In genomic region chr15:36818260-36818659, GRCh38 we compare ENCODE assay signal across 22 cellular contexts.
DNase-seq lines count a peak whose midpoint lies in the region; ATAC-seq, FAIRE-seq and TF ChIP-seq lines count a peak whose summit lies in the region.
"Had no signal": no experiment of that assay in that cellular context is flagged by ENCODE, and none has a peak within 500 bp of the region (broad histone marks: within the 10 kb centered on the region; RNA-seq: fewer than 3 reads in every experiment).

No MANE protein-coding gene starts in this region.

- no peaks in the 10 kb centered on the region for H4K20me1 ChIP-seq in K562 (replicated peaks; ENCODE audit: control insufficient read depth, insufficient read depth, low read length)

- in situ Hi-C loops in K562 (cut with MboI): no loop called here

- peaks cover 8% of the 10 kb centered on the region for H3K36me3 Mint-ChIP-seq in mesothelial cell of epicardium
- H3K36me3 Mint-ChIP-seq: CD14-positive monocyte; CD8-positive, alpha-beta T cell had no signal

- WGBS in K562 (ENCODE audit: insufficient coverage, low coverage, missing lambda C conversion rate): 27% methylated on average over 18 of the region's 30 CpGs

- no peak overlapping the region for H3K4me3 Mint-ChIP-seq in mesothelial cell of epicardium
- H3K4me3 Mint-ChIP-seq: CD14-positive monocyte; CD8-positive, alpha-beta T cell; HFFc6 had no signal

- ATAC-seq in K562: peak; percentile 85
- ATAC-seq: CD8-positive, alpha-beta T cell had no signal

- no peaks in the 10 kb centered on the region for H3K9me3 ChIP-seq in K562 (replicated peaks; ENCODE audit: control insufficient read depth, insufficient read depth, low read depth, low read length)
- H3K9me3 ChIP-seq: HAP-1 had no signal

- peak overlapping the region; percentile 87 for H2AFZ ChIP-seq in K562 (ENCODE audit: low read depth, low read length)

- intact Hi-C loops in K562 (cut with micrococcal nuclease): no loop called here

- no peak for TF ChIP-seq EP300 in K562 (IDR thresholded peaks at IDR 0.05; ENCODE audit: low read length)

- H3K9me1 ChIP-seq in K562 (ENCODE audit: control insufficient read depth, insufficient read depth, low read length): no peaks in the 10 kb centered on the region

- peak; percentile 62 for FAIRE-seq in K562 (lab: Jason Lieb, UNC)
- FAIRE-seq: A204.1, D721Med, G401.6, GM12891, GM19239, H1 had no signal

- 0 out of 2 replicates have a peak, but pooled peaks have one; percentile 41 for TF ChIP-seq POLR2A in K562 (conservative IDR thresholded peaks at IDR 0.05)

- TF ChIP-seq RAD21 in K562 (CRISPR knock-in tag; conservative IDR thresholded peaks at IDR 0.05 in 1 of 2, IDR thresholded peaks at IDR 0.05 in 1 of 2): no peak

- H3K4me1 ChIP-seq in K562 (replicated peaks in 1 of 2; ENCODE audit: control insufficient read depth in 2 of 2, insufficient read depth in 2 of 2, low read length in 2 of 2): peaks cover 0 to 6% of the 10 kb centered on the region in 2 experiments; a peak in 1 of 5 replicates

- H3K79me2 ChIP-seq in K562 (ENCODE audit: control insufficient read depth, insufficient read depth, low read length): peaks cover 24% of the 10 kb centered on the region

- H3K27me3 Mint-ChIP-seq in mesothelial cell of epicardium (ENCODE audit: low read depth): no peaks in the 10 kb centered on the region

- CTCF ChIA-PET in K562 (lab: Yijun Ruan, JAX; ENCODE audit: low intra/inter-chr PET ratio): no interaction called here
- CTCF ChIA-PET in HEK293T (lab: Yijun Ruan, JAX): no interaction called here

- H3K9me3 Mint-ChIP-seq in mesothelial cell of epicardium: peaks cover 1% of the 10 kb centered on the region
- H3K9me3 Mint-ChIP-seq: HFFc6 had no signal

- peak overlapping the region; percentile 68 for H3K27ac ChIP-seq in K562 (ENCODE audit: extremely low read depth, low read depth, low read length)
- H3K27ac ChIP-seq: HL-60 had no signal

- TF ChIP-seq CTCF in K562 (IDR thresholded peaks at IDR 0.05 in 2 of 3, conservative IDR thresholded peaks at IDR 0.05 in 1 of 3; ENCODE audit: insufficient read depth in 2 of 3, low read depth in 1 of 3, low read length in 3 of 3) (no peak), mesothelial cell of epicardium (IDR thresholded peaks at IDR 0.05; ENCODE audit: unreplicated experiment) (no peak)

- DNase-seq in NCI-H510A (lab: John Stamatoyannopoulos, UW) (peak; percentile 69), K562 (ENCODE audit: extremely low read depth in 1 of 4, low spot score in 3 of 4) (peak; percentile 20 to 69 (median 29)), mesothelial cell of epicardium (ENCODE audit: low spot score in 2 of 2, unreplicated experiment in 2 of 2) (no peak), HEK293T (ENCODE audit: extremely low spot score) (no peak), NCI-H2196 (lab: John Stamatoyannopoulos, UW; ENCODE audit: unreplicated experiment) (no peak), islet precursor cell (no peak)
- no peak for DNase-seq in activated naive CD4-positive, alpha-beta T cell treated with anti-CD3 and anti-CD28 coated beads, Interleukin-2, amount 50 U/mL, for 16 hours
- DNase-seq: CD8-positive, alpha-beta T cell; COR-L47; DMS153; DMS79 treated with DMSO at 0.1 percent for 48 hours; EL; HFFc6 had no signal

- peak overlapping the region; percentile 75 to 90 for H3K9ac ChIP-seq in K562 (ENCODE audit: insufficient read depth in 1 of 2, low read depth in 2 of 2, low read length in 2 of 2)

- H3K27me3 ChIP-seq in K562 (ENCODE audit: control insufficient read depth in 2 of 2, insufficient read depth in 2 of 2, low read length in 2 of 2): no peaks in the 10 kb centered on the region; a peak in 1 of 5 replicates

- H3K4me2 ChIP-seq in K562 (ENCODE audit: insufficient read depth, low read length): peak overlapping the region; percentile 76

- H3K27ac Mint-ChIP-seq in mesothelial cell of epicardium: peak overlapping the region; percentile 39
- H3K27ac Mint-ChIP-seq: CD14-positive monocyte; CD8-positive, alpha-beta T cell; HFFc6 had no signal

- POLR2A ChIA-PET in K562 (lab: Yijun Ruan, JAX) (interaction anchor here (1.0 kb wide), 1 partner anchor 33 kb away, joined by 3 read pairs; no protein-coding TSS in a partner anchor), HEK293T (lab: Yijun Ruan, JAX) (no interaction called here)

- BruUV-seq in K562 (replicated peaks; lab: Mats Ljungman, UMichigan): no TSS peak

- peaks cover 49% of the 10 kb centered on the region for H3K4me1 Mint-ChIP-seq in mesothelial cell of epicardium

- peak overlapping the region; percentile 50 for H3K4me3 ChIP-seq in K562
- H3K4me3 ChIP-seq: HAP-1 had no signal

- H3K36me3 ChIP-seq in K562 (ENCODE audit: control insufficient read depth, insufficient read depth, low read length): no peaks in the 10 kb centered on the region
- H3K36me3 ChIP-seq: HAP-1 had no signal

TF ChIP-seq in K562, 482 proteins besides CTCF, POLR2A, EP300 and RAD21 (continues in another document):
- no peak for TF ChIP-seq CTCFL (IDR thresholded peaks at IDR 0.05; ENCODE audit: borderline replicate concordance, insufficient read depth, low read depth, low read length, poor library complexity, severe bottlenecking)
- no peak for TF ChIP-seq HNRNPH1 (optimal IDR thresholded peaks at IDR 0.05; ENCODE audit: low read depth, low read length)
- no peak for TF ChIP-seq ZNF740 (CRISPR knock-in tag; IDR thresholded peaks at IDR 0.05)
- TF ChIP-seq ZNF740 (tag; IDR thresholded peaks at IDR 0.05): no peak

TF ChIP-seq in HEK293T, 16 proteins besides CTCF, POLR2A, EP300 and RAD21:
- TF ChIP-seq CTBP1 (IDR thresholded peaks at IDR 0.05; ENCODE audit: borderline replicate concordance): no peak
- no peak for TF ChIP-seq FOXK2 (IDR thresholded peaks at IDR 0.05)
- TF ChIP-seq ARNT (IDR thresholded peaks at IDR 0.05): no peak
- no peak for TF ChIP-seq BHLHE40 (IDR thresholded peaks at IDR 0.05; ENCODE audit: borderline replicate concordance)
- no peak for TF ChIP-seq HDGF (IDR thresholded peaks at IDR 0.05; ENCODE audit: borderline replicate concordance)
- TF ChIP-seq FOXA1 (IDR thresholded peaks at IDR 0.05): no peak
- TF ChIP-seq NFRKB (IDR thresholded peaks at IDR 0.05): no peak
- TF ChIP-seq SUZ12 (IDR thresholded peaks at IDR 0.05): no peak
- TF ChIP-seq L3MBTL2 (conservative IDR thresholded peaks at IDR 0.05): no peak
- TF ChIP-seq ELF4 (IDR thresholded peaks at IDR 0.05): no peak
- no peak for TF ChIP-seq LEF1 (IDR thresholded peaks at IDR 0.05; ENCODE audit: borderline replicate concordance)
- TF ChIP-seq FOXM1 (IDR thresholded peaks at IDR 0.05; ENCODE audit: borderline replicate concordance): no peak
- no peak for TF ChIP-seq TARDBP (IDR thresholded peaks at IDR 0.05)
- TF ChIP-seq SP1 (IDR thresholded peaks at IDR 0.05): no peak
- TF ChIP-seq ZNF384 (IDR thresholded peaks at IDR 0.05): no peak
- no peak for TF ChIP-seq PKNOX1 (IDR thresholded peaks at IDR 0.05)

Comparison
In these comparisons a context has a peak if more than half of its experiments do, and no peak if none do; other contexts are left out.
1. DNase-seq: peak in NCI-H510A (single experiment) and K562 (4 of 4); none in mesothelial cell of epicardium (0 of 2), HEK293T (single experiment), NCI-H2196 (single experiment), activated naive CD4-positive, alpha-beta T cell treated with anti-CD3 and anti-CD28 coated beads, Interleukin-2, amount 50 U/mL, for 16 hours (single experiment) and islet precursor cell (single experiment).